Comparison of ENCODE assay signal across 12 cellular contexts in the genomic region with DNA sequence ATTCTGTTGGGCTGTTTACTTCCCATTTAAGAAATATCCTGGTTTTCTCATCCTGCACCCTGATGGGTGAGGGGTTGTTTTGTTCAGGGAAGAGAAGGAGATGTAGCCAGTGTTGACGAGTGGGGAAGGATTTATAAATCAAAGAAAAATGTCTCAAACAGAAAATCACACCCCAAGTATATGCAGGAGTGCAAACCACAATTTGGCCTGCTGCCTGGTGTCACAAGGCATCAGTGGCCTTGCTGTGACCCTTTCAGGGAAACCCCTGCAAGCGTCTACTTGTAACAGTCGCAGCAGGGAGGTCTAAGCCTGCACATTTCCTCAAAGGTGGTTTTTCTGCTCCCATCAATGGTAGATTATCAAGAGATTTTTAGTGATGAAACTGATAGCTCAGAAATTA.
A peak's percentile ranks its signal among the peaks of the same experiment; 100 is the strongest.
DNase-seq lines count a peak whose midpoint lies in the region; ATAC-seq and TF ChIP-seq lines count a peak whose summit lies in the region.
"Had no signal": no experiment of that assay in that cellular context is flagged by ENCODE, and none has a peak within 500 bp of the region (broad histone marks: within the 10 kb centered on the region; RNA-seq: fewer than 3 reads in every experiment).

No MANE protein-coding gene starts in this region.

- no peaks in the 10 kb centered on the region for H3K4me1 ChIP-seq in CD8-positive, alpha-beta T cell (ENCODE audit: insufficient read depth, low read length)
- no peaks in the 10 kb centered on the region for H3K4me1 ChIP-seq in Caco-2
- H3K4me1 ChIP-seq: esophagus squamous epithelium, thyroid gland had no signal

- CTCF ChIA-PET in CD8-positive, alpha-beta T cell (lab: Charles Lee), result no interaction called here
- CTCF ChIA-PET in Caco-2 (lab: Charles Lee), result no interaction called here

- no peaks in the 10 kb centered on the region for H3K27me3 ChIP-seq in CD8-positive, alpha-beta T cell (ENCODE audit: insufficient read depth, low read length)
- no peaks in the 10 kb centered on the region for H3K27me3 ChIP-seq in Caco-2 (replicated peaks; ENCODE audit: control insufficient read depth, insufficient read depth, low read length)
- H3K27me3 ChIP-seq: esophagus squamous epithelium, thyroid gland had no signal

- POLR2A ChIA-PET in CD8-positive, alpha-beta T cell (lab: Charles Lee), result no interaction called here
- POLR2A ChIA-PET in Caco-2 (lab: Charles Lee), result no interaction called here

- H3K4me1 Mint-ChIP-seq in natural killer cell, result peaks cover 12 to 14% of the 10 kb centered on the region in 2 donors
- H3K4me1 Mint-ChIP-seq in T-helper 2 cell treated with Interferon-gamma antibody and Interleukin-4, amounts not matched to agents 5 μg/mL and 100 μg/mL, for 36 hours (ENCODE audit: low read depth), result no peaks in the 10 kb centered on the region
- peaks cover 1% of the 10 kb centered on the region for H3K4me1 Mint-ChIP-seq in CD8-positive, alpha-beta T cell (ENCODE audit: low read depth)
- no peaks in the 10 kb centered on the region for H3K4me1 Mint-ChIP-seq in Caco-2 (ENCODE audit: low read depth, unreplicated experiment)

- ATAC-seq in GM18868 (IDR thresholded peaks at IDR 0.05; ENCODE audit: unreplicated experiment) (peak; percentile 96), GM21717 (IDR thresholded peaks at IDR 0.05; ENCODE audit: unreplicated experiment) (peak; percentile 96), HG03354 (IDR thresholded peaks at IDR 0.05; ENCODE audit: poor library complexity, severe bottlenecking, unreplicated experiment) (peak; percentile 87), natural killer cell (peak; percentile 66 to 95 (median 89))
- no peak for ATAC-seq in CD8-positive, alpha-beta T cell

- H3K27ac Mint-ChIP-seq in natural killer cell (peak overlapping the region in 1 of 2 donors; percentile 81), Caco-2 (ENCODE audit: unreplicated experiment) (no peak overlapping the region)
- no peak overlapping the region for H3K27ac Mint-ChIP-seq in T-helper 2 cell treated with Interferon-gamma antibody and Interleukin-4, amounts not matched to agents 5 μg/mL and 100 μg/mL, for 36 hours
- H3K27ac Mint-ChIP-seq in CD8-positive, alpha-beta T cell, result no peak overlapping the region
- H3K27ac Mint-ChIP-seq: activated naive CD8-positive, alpha-beta T cell had no signal

- DNase-seq in natural killer cell (peak; percentile 33), amygdala (lab: John Stamatoyannopoulos, UW) (no peak), Caco-2 (no peak)
- no peak for DNase-seq in T-helper 2 cell treated with Interferon-gamma antibody and Interleukin-4, amounts not matched to agents 5 μg/mL and 100 μg/mL, for 36 hours (ENCODE audit: low spot score)
- no peak for DNase-seq in CD8-positive, alpha-beta T cell
- DNase-seq: esophagus squamous epithelium; stimulated activated CD4-positive, alpha-beta T cell treated with anti-CD3 and anti-CD28 coated beads, Interleukin-12 subunit alpha, Interleukin-12 subunit beta, amount 100 ng/mL, for 4 hours; thyroid gland had no signal

- H3K27ac ChIP-seq in CD8-positive, alpha-beta T cell (ENCODE audit: low read depth, low read length), result no peak overlapping the region
- H3K27ac ChIP-seq: esophagus squamous epithelium, thyroid gland had no signal

- no peaks in the 10 kb centered on the region for H3K9me3 Mint-ChIP-seq in natural killer cell
- peaks cover 3% of the 10 kb centered on the region for H3K9me3 Mint-ChIP-seq in T-helper 2 cell treated with Interferon-gamma antibody and Interleukin-4, amounts not matched to agents 5 μg/mL and 100 μg/mL, for 36 hours
- no peaks in the 10 kb centered on the region for H3K9me3 Mint-ChIP-seq in CD8-positive, alpha-beta T cell
- peaks cover 11% of the 10 kb centered on the region for H3K9me3 Mint-ChIP-seq in Caco-2 (ENCODE audit: unreplicated experiment)

- H3K27me3 Mint-ChIP-seq in natural killer cell (ENCODE audit: low read depth in 2 of 2) (no peaks in the 10 kb centered on the region), Caco-2 (ENCODE audit: insufficient read depth, unreplicated experiment) (no peaks in the 10 kb centered on the region)
- no peaks in the 10 kb centered on the region for H3K27me3 Mint-ChIP-seq in T-helper 2 cell treated with Interferon-gamma antibody and Interleukin-4, amounts not matched to agents 5 μg/mL and 100 μg/mL, for 36 hours (ENCODE audit: low read depth)
- no peaks in the 10 kb centered on the region for H3K27me3 Mint-ChIP-seq in CD8-positive, alpha-beta T cell (ENCODE audit: low read depth)

- intact Hi-C loops in natural killer cell (cut with micrococcal nuclease) (no loop called here), Caco-2 (cut with micrococcal nuclease; ENCODE audit: unreplicated experiment) (no loop called here)
- intact Hi-C loops in CD8-positive, alpha-beta T cell (cut with DNase I, micrococcal nuclease), result no loop called here

- TF ChIP-seq CTCF in natural killer cell (IDR thresholded peaks at IDR 0.05) (no peak), Caco-2 (IDR thresholded peaks at IDR 0.05; ENCODE audit: insufficient read depth in 1 of 2, low read depth in 1 of 2, low read length in 1 of 2, severe bottlenecking in 1 of 2, unreplicated experiment in 1 of 2) (no peak)
- TF ChIP-seq CTCF in CD8-positive, alpha-beta T cell (IDR thresholded peaks at IDR 0.05), result no peak

- H3K36me3 Mint-ChIP-seq in natural killer cell (no peaks in the 10 kb centered on the region), Caco-2 (ENCODE audit: insufficient read depth, unreplicated experiment) (no peaks in the 10 kb centered on the region)
- H3K36me3 Mint-ChIP-seq in T-helper 2 cell treated with Interferon-gamma antibody and Interleukin-4, amounts not matched to agents 5 μg/mL and 100 μg/mL, for 36 hours (ENCODE audit: low read depth), result no peaks in the 10 kb centered on the region
- H3K36me3 Mint-ChIP-seq in CD8-positive, alpha-beta T cell, result no peaks in the 10 kb centered on the region
- H3K36me3 Mint-ChIP-seq: activated naive CD8-positive, alpha-beta T cell had no signal

- BruUV-seq in Caco-2 (replicated peaks; lab: Mats Ljungman, UMichigan), result no TSS peak

- H3K9me3 ChIP-seq in CD8-positive, alpha-beta T cell (ENCODE audit: low read length), result no peaks in the 10 kb centered on the region
- H3K9me3 ChIP-seq in Caco-2, result no peaks in the 10 kb centered on the region
- H3K9me3 ChIP-seq: esophagus squamous epithelium, thyroid gland had no signal

- no peak overlapping the region for H3K4me3 ChIP-seq in CD8-positive, alpha-beta T cell (ENCODE audit: low read depth, low read length)
- no peak overlapping the region for H3K4me3 ChIP-seq in Caco-2 (ENCODE audit: low read depth, low read length)
- H3K4me3 ChIP-seq: esophagus squamous epithelium, thyroid gland had no signal

- H3K4me3 Mint-ChIP-seq in natural killer cell (peak overlapping the region; percentile 59), Caco-2 (ENCODE audit: unreplicated experiment) (no peak overlapping the region)
- no peak overlapping the region for H3K4me3 Mint-ChIP-seq in T-helper 2 cell treated with Interferon-gamma antibody and Interleukin-4, amounts not matched to agents 5 μg/mL and 100 μg/mL, for 36 hours
- no peak overlapping the region for H3K4me3 Mint-ChIP-seq in CD8-positive, alpha-beta T cell

- H3K36me3 ChIP-seq in CD8-positive, alpha-beta T cell (ENCODE audit: insufficient read depth, low read length), result no peaks in the 10 kb centered on the region
- no peaks in the 10 kb centered on the region for H3K36me3 ChIP-seq in Caco-2 (ENCODE audit: control insufficient read depth, insufficient read depth, low read length)
- H3K36me3 ChIP-seq: esophagus squamous epithelium, thyroid gland had no signal
